8 cellular contexts compared by ENCODE assay signal in the genomic region with DNA sequence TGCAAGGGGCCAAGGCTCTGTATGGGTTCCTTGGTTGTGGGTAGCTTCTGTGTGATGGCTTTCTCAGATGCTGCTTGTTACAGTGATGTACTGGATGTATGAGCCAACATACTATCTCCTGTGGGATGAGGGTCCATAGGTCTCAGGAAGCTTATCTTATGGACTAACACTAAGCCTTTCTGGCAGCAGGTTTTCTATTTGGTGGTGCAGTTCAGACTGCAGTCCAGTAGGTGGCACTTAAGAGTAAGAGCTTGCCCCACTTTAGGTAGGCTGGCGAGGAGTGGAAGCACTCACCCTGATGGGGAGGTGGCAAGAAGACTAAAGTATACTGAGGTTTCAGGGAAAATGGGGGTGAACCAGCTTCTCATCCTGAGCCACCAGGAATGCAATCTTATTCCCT.
DNase-seq lines count a peak whose midpoint lies in the region; ATAC-seq and TF ChIP-seq lines count a peak whose summit lies in the region.

No MANE protein-coding gene starts in this region.

- H3K4me3 ChIP-seq in colonic mucosa = no peak overlapping the region

- intact Hi-C loops in colonic mucosa (cut with DNase I) (loop anchor here (5.0 to 10.0 kb wide), 2 partner anchors 208 to 405 kb away; no protein-coding TSS in a partner anchor), posterior cingulate gyrus (cut with DNase I) (no loop called here)

- peaks cover 0 to 18% of the 10 kb centered on the region in 2 donors for H3K27me3 Mint-ChIP-seq in natural killer cell treated with Interleukin-12 subunit alpha and Interleukin-12 subunit beta and Interleukin-15 and Interleukin-18, amount 100 ng/mL, for 72 hours

- no peak overlapping the region for H3K9ac ChIP-seq in colonic mucosa (ENCODE audit: low read depth in 2 of 2, low read length in 2 of 2)

- H3K9me3 Mint-ChIP-seq in natural killer cell treated with Interleukin-12 subunit alpha and Interleukin-12 subunit beta and Interleukin-15 and Interleukin-18, amount 100 ng/mL, for 72 hours = no peaks in the 10 kb centered on the region

- H3K4me3 Mint-ChIP-seq in natural killer cell treated with Interleukin-12 subunit alpha and Interleukin-12 subunit beta and Interleukin-15 and Interleukin-18, amount 100 ng/mL, for 72 hours = no peak overlapping the region

- H3K4me1 Mint-ChIP-seq in natural killer cell treated with Interleukin-12 subunit alpha and Interleukin-12 subunit beta and Interleukin-15 and Interleukin-18, amount 100 ng/mL, for 72 hours (ENCODE audit: low read depth in 2 of 2) = no peaks in the 10 kb centered on the region

- no peaks in the 10 kb centered on the region for H3K36me3 Mint-ChIP-seq in natural killer cell treated with Interleukin-12 subunit alpha and Interleukin-12 subunit beta and Interleukin-15 and Interleukin-18, amount 100 ng/mL, for 72 hours

- ATAC-seq in GM18502 (IDR thresholded peaks at IDR 0.05; ENCODE audit: poor library complexity, unreplicated experiment) = peak; percentile 68
- peak; percentile 80 for ATAC-seq in HG03280 (IDR thresholded peaks at IDR 0.05; ENCODE audit: unreplicated experiment)
- ATAC-seq in natural killer cell treated with Interleukin-12 subunit alpha and Interleukin-12 subunit beta and Interleukin-15 and Interleukin-18, amount 100 ng/mL, for 72 hours = peak in 1 of 2 donors; percentile 72
- no peak for ATAC-seq in HG02571 (IDR thresholded peaks at IDR 0.05; ENCODE audit: unreplicated experiment)

- DNase-seq in Ammon's horn (ENCODE audit: low spot score) = peak; percentile 1
- DNase-seq in SK-MEL-5 (ENCODE audit: low read depth, low spot score) = peak; percentile 62
- DNase-seq in colonic mucosa = peak; percentile 56
- peak; percentile 64 for DNase-seq in natural killer cell treated with Interleukin-12 subunit alpha and Interleukin-12 subunit beta and Interleukin-15 and Interleukin-18, amount 100 ng/mL, for 72 hours (ENCODE audit: low spot score)
- DNase-seq in posterior cingulate gyrus = no peak

- H3K27ac Mint-ChIP-seq in natural killer cell treated with Interleukin-12 subunit alpha and Interleukin-12 subunit beta and Interleukin-15 and Interleukin-18, amount 100 ng/mL, for 72 hours = no peak overlapping the region

- H3K4me1 ChIP-seq in colonic mucosa = no peaks in the 10 kb centered on the region

- peak; percentile 82 for TF ChIP-seq CTCF in colonic mucosa (IDR thresholded peaks at IDR 0.05)

- in situ Hi-C loops in SK-MEL-5 (cut with HindIII; ENCODE audit: low pct_unique_long_range_greater_than_20kb, low sequenced_read_pairs) = no loop called here

- no peaks in the 10 kb centered on the region for H3K36me3 ChIP-seq in colonic mucosa

- no peaks in the 10 kb centered on the region for H3K27me3 ChIP-seq in colonic mucosa

- no peaks in the 10 kb centered on the region for H3K9me3 ChIP-seq in colonic mucosa

- H3K27ac ChIP-seq in colonic mucosa = no peak overlapping the region

Comparison
In these comparisons a context has a peak if more than half of its experiments do, and no peak if none do; other contexts are left out.
1. DNase-seq: peak in Ammon's horn (single experiment), SK-MEL-5 (single experiment), colonic mucosa (single experiment) and natural killer cell treated with Interleukin-12 subunit alpha and Interleukin-12 subunit beta and Interleukin-15 and Interleukin-18, amount 100 ng/mL, for 72 hours (single experiment); none in posterior cingulate gyrus (0 of 10).